8 cellular contexts compared by ENCODE assay signal in the genomic region with DNA sequence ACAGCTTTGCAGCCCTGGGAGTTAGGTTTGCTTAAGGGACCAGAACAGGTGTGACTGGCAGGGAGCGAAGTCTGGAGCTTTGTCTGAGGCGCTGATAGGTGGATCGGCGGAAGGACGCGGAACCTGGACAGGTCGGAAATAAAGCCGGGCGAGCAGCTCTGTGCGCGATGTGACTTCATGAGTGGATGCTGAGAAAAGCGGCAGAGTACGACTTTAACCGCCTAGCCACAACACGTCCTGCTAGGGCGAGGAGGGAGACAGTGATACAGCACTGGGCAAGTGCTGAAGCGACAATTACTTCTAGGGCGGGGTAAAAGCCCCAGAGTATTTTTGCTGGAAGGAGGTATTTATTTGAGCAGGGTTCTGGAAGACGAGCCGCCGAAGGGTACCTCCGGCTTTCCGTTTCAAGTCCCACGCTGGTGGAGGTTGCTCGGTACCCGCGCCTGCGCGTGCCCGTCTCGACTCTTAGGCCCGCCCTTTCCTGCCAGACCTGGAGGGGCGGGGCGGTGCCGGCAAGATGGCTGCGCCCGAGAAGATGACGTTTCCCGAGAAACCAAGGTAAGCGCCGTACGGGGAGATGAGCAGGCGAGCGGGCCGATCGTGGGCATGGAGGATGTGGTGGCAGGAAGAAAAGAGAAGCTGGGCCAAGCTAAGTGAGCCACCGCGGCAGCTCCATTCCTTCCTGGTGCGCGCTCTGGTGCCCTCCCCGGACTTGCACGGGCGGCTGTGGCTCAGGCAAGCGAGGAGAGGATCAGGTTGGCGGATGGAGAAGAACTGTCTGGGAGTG. TPM values are rescaled to one million over a fixed set of nuclear protein-coding genes. Genes with fewer than 3 reads are reported as not detected.
A peak's percentile ranks its signal among the peaks of the same experiment; 100 is the strongest.
DNase-seq lines count a peak whose midpoint lies in the region; ATAC-seq, FAIRE-seq and TF ChIP-seq lines count a peak whose summit lies in the region.

Gene ZRSR2 (plus strand): TSS at position 506 of the 787 bp plus-strand sequence. CDS start 12 bp downstream, at position 518.

- DNase-seq in Calu3 (peak; percentile 84), HT-29 (ENCODE audit: low spot score) (peak; percentile 76), NOMO-1 treated with dmso at 0.1 percent for 144 hours (lab: John Stamatoyannopoulos, UW; ENCODE audit: unreplicated experiment) (peak; percentile 89), endothelial cell of umbilical vein (ENCODE audit: low read depth, low spot score) (peak; percentile 80)
- peak; percentile 92 for DNase-seq in activated CD8-positive, alpha-beta memory T cell treated with anti-CD3 and anti-CD28 coated beads, Interleukin-2, amount 10 ng/mL, durations not matched to agents 7 days and 5 days
- DNase-seq in stimulated activated CD8-positive, alpha-beta memory T cell treated with anti-CD3 and anti-CD28 coated beads, Interleukin-2, amount 100 ng/mL, for 48 hours (ENCODE audit: low read depth in 2 of 2), result peak; percentile 74 to 92

- peak within 1 kb of the TSS; percentile 93 for H3K4me2 ChIP-seq in endothelial cell of umbilical vein (ENCODE audit: insufficient read depth, low read length)

- H3K36me3 ChIP-seq in endothelial cell of umbilical vein (ENCODE audit: control insufficient read depth in 2 of 2, extremely low read depth in 1 of 2, insufficient read depth in 2 of 2, low read length in 2 of 2), result no peaks in the 10 kb centered on the region

- TF ChIP-seq CTCF in Calu3 (IDR thresholded peaks at IDR 0.05; ENCODE audit: unreplicated experiment) (no peak), endothelial cell of umbilical vein (IDR thresholded peaks at IDR 0.05; ENCODE audit: extremely low read depth in 1 of 2, insufficient read depth in 1 of 2, low read depth in 1 of 2, low read length in 2 of 2) (no peak)

- H3K79me2 ChIP-seq in endothelial cell of umbilical vein (ENCODE audit: control insufficient read depth, insufficient read depth, low read length), result no peaks in the 10 kb centered on the region

- no peaks in the 10 kb centered on the region for H4K20me1 ChIP-seq in endothelial cell of umbilical vein (replicated peaks; ENCODE audit: control insufficient read depth, extremely low read depth, insufficient read depth, low read length)

- H3K4me3 ChIP-seq in endothelial cell of umbilical vein (replicated peaks in 1 of 3; ENCODE audit: insufficient read depth in 1 of 3, low read depth in 1 of 3, low read length in 3 of 3), result peak within 1 kb of the TSS; percentile 47 to 68 (median 53)
- peak within 1 kb of the TSS; percentile 79 for H3K4me3 ChIP-seq in mononuclear cell (ENCODE audit: low read length)

- H3K4me1 ChIP-seq in endothelial cell of umbilical vein (ENCODE audit: control insufficient read depth, extremely low read depth, insufficient read depth, low read length) (peaks cover 5% of the 10 kb centered on the region), mononuclear cell (ENCODE audit: insufficient read depth, low read length) (peaks cover 50% of the 10 kb centered on the region)

- POLR2A ChIA-PET in endothelial cell of umbilical vein (lab: Charles Lee), result no interaction called here

- peak within 1 kb of the TSS; percentile 29 for H3K27ac ChIP-seq in endothelial cell of umbilical vein (ENCODE audit: insufficient read depth, low read depth, low read length)

- intact Hi-C loops in Calu3 (cut with micrococcal nuclease; ENCODE audit: unreplicated experiment), result no loop called here
- intact Hi-C loops in endothelial cell of umbilical vein (cut with micrococcal nuclease), result loop anchor here (10.0 kb wide), 1 partner anchor 105 kb away; no protein-coding TSS in a partner anchor

- H3K4me1 Mint-ChIP-seq in Calu3 (ENCODE audit: low read depth, unreplicated experiment), result no peaks in the 10 kb centered on the region
- H3K4me1 Mint-ChIP-seq in activated CD8-positive, alpha-beta memory T cell treated with anti-CD3 and anti-CD28 coated beads, Interleukin-2, amount 10 ng/mL, durations not matched to agents 7 days and 5 days, result peaks cover 30% of the 10 kb centered on the region

- no peaks in the 10 kb centered on the region for H3K27me3 Mint-ChIP-seq in Calu3 (ENCODE audit: unreplicated experiment)
- no peaks in the 10 kb centered on the region for H3K27me3 Mint-ChIP-seq in activated CD8-positive, alpha-beta memory T cell treated with anti-CD3 and anti-CD28 coated beads, Interleukin-2, amount 10 ng/mL, durations not matched to agents 7 days and 5 days

- no peak within 1 kb of the TSS for H3K4me3 Mint-ChIP-seq in Calu3 (ENCODE audit: low read depth, unreplicated experiment)
- no peak within 1 kb of the TSS for H3K4me3 Mint-ChIP-seq in activated CD8-positive, alpha-beta memory T cell treated with anti-CD3 and anti-CD28 coated beads, Interleukin-2, amount 10 ng/mL, durations not matched to agents 7 days and 5 days

- no peaks in the 10 kb centered on the region for H3K9me1 ChIP-seq in endothelial cell of umbilical vein (replicated peaks; ENCODE audit: control insufficient read depth, extremely low read depth, insufficient read depth, low read length)

- peak within 1 kb of the TSS; percentile 98 for H2AFZ ChIP-seq in endothelial cell of umbilical vein (ENCODE audit: low read depth, low read length)

- TSS peak; percentile 45 for BruUV-seq in Calu3 (replicated peaks; lab: Mats Ljungman, UMichigan)
- BruUV-seq in endothelial cell of umbilical vein (replicated peaks; lab: Mats Ljungman, UMichigan), result TSS peak; percentile 57

- no peaks in the 10 kb centered on the region for H3K9me3 Mint-ChIP-seq in Calu3 (ENCODE audit: low read depth, unreplicated experiment)
- no peaks in the 10 kb centered on the region for H3K9me3 Mint-ChIP-seq in activated CD8-positive, alpha-beta memory T cell treated with anti-CD3 and anti-CD28 coated beads, Interleukin-2, amount 10 ng/mL, durations not matched to agents 7 days and 5 days (ENCODE audit: low read depth)

- ATAC-seq in GM21367 (IDR thresholded peaks at IDR 0.05; ENCODE audit: unreplicated experiment), result peak; percentile 86
- peak; percentile 92 for ATAC-seq in activated CD8-positive, alpha-beta memory T cell treated with anti-CD3 and anti-CD28 coated beads, Interleukin-2, amount 10 ng/mL, durations not matched to agents 7 days and 5 days

- H3K36me3 Mint-ChIP-seq in Calu3 (ENCODE audit: insufficient read depth, unreplicated experiment), result no peaks in the 10 kb centered on the region
- H3K36me3 Mint-ChIP-seq in activated CD8-positive, alpha-beta memory T cell treated with anti-CD3 and anti-CD28 coated beads, Interleukin-2, amount 10 ng/mL, durations not matched to agents 7 days and 5 days, result peaks cover 12% of the 10 kb centered on the region

- CTCF ChIA-PET in Calu3 (lab: Charles Lee) (interaction anchor here (1.2 kb wide), 1 partner anchor 83 kb away, joined by 3 read pairs; no protein-coding TSS in a partner anchor), endothelial cell of umbilical vein (lab: Charles Lee) (interaction anchor here (1.0 kb wide), 2 partner anchors 12 to 655 kb away, joined by 3 read pairs; no protein-coding TSS in a partner anchor)
- CTCF ChIA-PET in activated CD8-positive, alpha-beta memory T cell treated with anti-CD3 and anti-CD28 coated beads, Interleukin-2, amount 10 ng/mL, durations not matched to agents 7 days and 5 days (lab: Charles Lee), result interaction anchor here (0.8 to 2.9 kb wide), 4 partner anchors 8 to 103 kb away, joined by 4 to 9 read pairs (median 5); partner anchors contain the start of gene CA5B

- peak; percentile 78 for TF ChIP-seq POLR2A in endothelial cell of umbilical vein (IDR thresholded peaks at IDR 0.05; ENCODE audit: low read depth, low read length)

- H3K9ac ChIP-seq in endothelial cell of umbilical vein (replicated peaks; ENCODE audit: extremely low read depth, insufficient read depth, low read length), result peak within 1 kb of the TSS; percentile 53

- dilution Hi-C loops in endothelial cell of umbilical vein (cut with MboI; ENCODE audit: extremely low pct_ligation_motif_present, low sequenced_read_pairs), result no loop called here

- FAIRE-seq in endothelial cell of umbilical vein (lab: Jason Lieb, UNC), result peak; percentile 98

- H3K9me3 ChIP-seq in endothelial cell of umbilical vein (replicated peaks; ENCODE audit: control insufficient read depth, insufficient read depth, low read length) (no peaks in the 10 kb centered on the region), mononuclear cell (ENCODE audit: low read depth, low read length) (no peaks in the 10 kb centered on the region)

- H3K27me3 ChIP-seq in endothelial cell of umbilical vein (ENCODE audit: control insufficient read depth in 2 of 2, insufficient read depth in 2 of 2, low read length in 2 of 2) (no peaks in the 10 kb centered on the region), mononuclear cell (ENCODE audit: insufficient read depth, low read length) (no peaks in the 10 kb centered on the region)

- no peak within 1 kb of the TSS for H3K27ac Mint-ChIP-seq in Calu3 (ENCODE audit: unreplicated experiment)
- no peak within 1 kb of the TSS for H3K27ac Mint-ChIP-seq in activated CD8-positive, alpha-beta memory T cell treated with anti-CD3 and anti-CD28 coated beads, Interleukin-2, amount 10 ng/mL, durations not matched to agents 7 days and 5 days

TF ChIP-seq in endothelial cell of umbilical vein, 7 proteins besides CTCF, POLR2A, EP300 and RAD21:
- TF ChIP-seq JUN (IDR thresholded peaks at IDR 0.05; ENCODE audit: borderline replicate concordance, insufficient read depth, insufficient read length, low read depth), result no peak
- no peak for TF ChIP-seq GATA2 (IDR thresholded peaks at IDR 0.05; ENCODE audit: insufficient read depth, insufficient read length, low read depth, low read length)
- TF ChIP-seq MYC (IDR thresholded peaks at IDR 0.05; ENCODE audit: low read depth, low read length), result no peak
- TF ChIP-seq FOS (IDR thresholded peaks at IDR 0.05; ENCODE audit: borderline replicate concordance, insufficient read depth, low read length), result no peak
- no peak for TF ChIP-seq EZH2 (IDR thresholded peaks at IDR 0.05; ENCODE audit: borderline replicate concordance, low read depth, low read length, severe bottlenecking)
- peak; percentile 41 for TF ChIP-seq POLR2AphosphoS5 (IDR thresholded peaks at IDR 0.05; ENCODE audit: insufficient read depth, low read depth, low read length)

RNA-seq across cellular contexts. Expression of gene ZRSR2, which starts in this region (rescaled TPM):
- total RNA-seq in Calu3 (2022) (16.4 and 18.6 TPM in 2 replicates), endothelial cell of umbilical vein (8.1 and 9.4 TPM in 2 replicates), mononuclear cell (12.6 TPM)
- 1.9 and 3.8 TPM in 2 replicates for total RNA-seq in HT-29 (2014; rRNA removed; shearing (Covaris generic))
- 10 to 100 TPM; 18.0 to 20.1 TPM for total RNA-seq in activated CD8-positive, alpha-beta memory T cell treated with anti-CD3 and anti-CD28 coated beads, Interleukin-2, amount 10 ng/mL, durations not matched to agents 7 days and 5 days
- 2.4 and 3.3 TPM in 2 replicates for polyA plus RNA-seq in endothelial cell of umbilical vein
- 4.2 and 4.4 TPM in 2 replicates for polyA plus RNA-seq in endothelial cell of umbilical vein (2011; cell fraction: cytosol; rRNA removed)
- polyA plus RNA-seq in endothelial cell of umbilical vein (2011; cell fraction: nucleus; rRNA removed), result 9.7 and 14.8 TPM in 2 replicates
- polyA plus RNA-seq in endothelial cell of umbilical vein (2012), result 9.5 and 11.4 TPM in 2 replicates
- 1.9 and 2.3 TPM in 2 replicates for polyA minus RNA-seq in endothelial cell of umbilical vein
- 2.4 TPM for polyA minus RNA-seq in endothelial cell of umbilical vein (2011; cell fraction: cytosol; rRNA and poly(A)+ RNA removed)
- polyA minus RNA-seq in endothelial cell of umbilical vein (2011; cell fraction: nucleus; rRNA and poly(A)+ RNA removed), result 3.1 and 3.2 TPM in 2 replicates

Comparison
In these comparisons a context has a peak if more than half of its experiments do, and no peak if none do; other contexts are left out.
1. Peak in every context shown above with its lines: DNase-seq, ATAC-seq, H3K4me3 ChIP-seq and H3K27ac ChIP-seq.